ENCODE assay signal across 22 cellular contexts in genomic region chr4:56788081-56788480, GRCh38. TPM values are rescaled to one million over a fixed set of nuclear protein-coding genes. Genes with fewer than 3 reads are reported as not detected.
"Had no signal": no experiment of that assay in that cellular context is flagged by ENCODE, and none has a peak within 500 bp of the region (broad histone marks: within the 10 kb centered on the region; RNA-seq: fewer than 3 reads in every experiment).

No MANE protein-coding gene starts in this region.

- H3K4me3 Mint-ChIP-seq: activated CD8-positive, alpha-beta T cell treated with anti-CD3 and anti-CD28 coated beads, Interleukin-2, amount 10 ng/mL, durations not matched to agents 7 days and 5 days; activated naive CD4-positive, alpha-beta T cell treated with anti-CD3 and anti-CD28 coated beads, Interleukin-2, amount 50 U/mL, for 24 hours; T-helper 1 cell treated with Interleukin-12 subunit alpha and Interleukin-12 subunit beta and Interleukin-4 antibody, amounts not matched to agents 30 μg/mL and 1 μg/mL, for 36 hours; WTC11 had no signal

- ATAC-seq: activated CD8-positive, alpha-beta T cell treated with anti-CD3 and anti-CD28 coated beads, Interleukin-2, amount 10 ng/mL, durations not matched to agents 7 days and 5 days; body of pancreas; PC-3 had no signal

- H3K36me3 Mint-ChIP-seq: activated naive CD4-positive, alpha-beta T cell treated with anti-CD3 and anti-CD28 coated beads, Interleukin-2, amount 50 U/mL, for 24 hours; WTC11 had no signal

- DNase-seq: activated CD4-positive, alpha-beta T cell treated with anti-CD3 and anti-CD28 coated beads for 48 hours; activated CD4-positive, alpha-beta T cell treated with anti-CD3 and anti-CD28 coated beads, Interleukin-2, amount 50 U/mL, for 4 hours; activated CD4-positive, CD25-positive, alpha-beta regulatory T cell treated with anti-CD3 and anti-CD28 coated beads, Interleukin-2, amount 50 U/mL, for 72 hours; activated CD8-positive, alpha-beta memory T cell treated with anti-CD3 and anti-CD28 coated beads, Interleukin-2, amount 50 U/mL, for 48 hours; activated CD8-positive, alpha-beta T cell treated with anti-CD3 and anti-CD28 coated beads, Interleukin-2, amount 10 ng/mL, durations not matched to agents 7 days and 5 days; activated effector memory CD4-positive, alpha-beta T cell treated with Interleukin-2 at 50 U/mL for 16 hours; activated naive CD4-positive, alpha-beta T cell; activated T-cell treated with anti-CD3 and anti-CD28 coated beads, Interleukin-2, amount 50 U/mL, for 1 hour; amniotic stem cell; body of pancreas; MM.1S; NCI-H1105; NCI-H1436; NCI-H1694 treated with DMSO at 0.1 percent for 48 hours; NCI-H2029 treated with DMSO at 0.1 percent for 48 hours; NCI-H345; NCI-H526 treated with DMSO at 0.1 percent for 48 hours; PC-3 had no signal

- H3K27ac ChIP-seq: ascending aorta, body of pancreas had no signal

- H3K4me1 Mint-ChIP-seq: activated naive CD4-positive, alpha-beta T cell treated with anti-CD3 and anti-CD28 coated beads, Interleukin-2, amount 50 U/mL, for 24 hours had no signal

- H3K27ac Mint-ChIP-seq: activated CD8-positive, alpha-beta T cell treated with anti-CD3 and anti-CD28 coated beads, Interleukin-2, amount 10 ng/mL, durations not matched to agents 7 days and 5 days; activated naive CD4-positive, alpha-beta T cell treated with anti-CD3 and anti-CD28 coated beads, Interleukin-2, amount 50 U/mL, for 24 hours; T-helper 1 cell treated with Interleukin-12 subunit alpha and Interleukin-12 subunit beta and Interleukin-4 antibody, amounts not matched to agents 30 μg/mL and 1 μg/mL, for 36 hours; WTC11 had no signal

- H3K4me1 ChIP-seq: ascending aorta, body of pancreas had no signal

- H3K9me3 ChIP-seq: ascending aorta, body of pancreas had no signal

- H3K27me3 ChIP-seq: ascending aorta, body of pancreas had no signal

- H3K27me3 Mint-ChIP-seq: activated naive CD4-positive, alpha-beta T cell treated with anti-CD3 and anti-CD28 coated beads, Interleukin-2, amount 50 U/mL, for 24 hours had no signal

- H3K9me3 Mint-ChIP-seq: activated naive CD4-positive, alpha-beta T cell treated with anti-CD3 and anti-CD28 coated beads, Interleukin-2, amount 50 U/mL, for 24 hours; T-helper 1 cell treated with Interleukin-12 subunit alpha and Interleukin-12 subunit beta and Interleukin-4 antibody, amounts not matched to agents 30 μg/mL and 1 μg/mL, for 36 hours; WTC11 had no signal

- H3K4me3 ChIP-seq: ascending aorta, body of pancreas had no signal

- H3K36me3 ChIP-seq: ascending aorta had no signal

RNA-seq across cellular contexts. Expression of gene SPINK2, which starts 33.4 kb away (rescaled TPM):
- total RNA-seq: ascending aorta, body of pancreas, PC-3 had no signal
